13 cellular contexts compared by ENCODE assay signal in the genomic region with DNA sequence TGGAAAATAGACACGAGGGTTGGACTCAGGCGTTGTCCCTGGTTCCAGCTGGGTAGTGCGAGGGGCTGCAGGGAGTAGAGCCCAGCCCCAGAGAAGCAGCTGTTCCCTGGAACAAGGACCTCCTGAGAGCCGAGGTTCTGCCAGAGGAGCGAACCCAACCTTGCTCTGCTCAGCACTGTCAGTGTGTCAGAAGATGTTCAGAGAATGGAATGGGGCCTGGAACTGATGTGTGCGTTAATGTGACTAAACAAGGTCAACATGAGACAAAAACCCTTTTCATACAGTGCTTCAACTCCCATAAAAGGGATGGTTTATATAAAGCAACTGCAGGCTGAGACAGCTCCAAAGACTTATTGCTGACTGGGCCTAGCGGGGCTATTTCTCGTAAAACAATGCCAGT. TPM values are rescaled to one million over a fixed set of nuclear protein-coding genes. Genes with fewer than 3 reads are reported as not detected.
A peak's percentile ranks its signal among the peaks of the same experiment; 100 is the strongest.
DNase-seq lines count a peak whose midpoint lies in the region; ATAC-seq and TF ChIP-seq lines count a peak whose summit lies in the region.
"Had no signal": no experiment of that assay in that cellular context is flagged by ENCODE, and none has a peak within 500 bp of the region (broad histone marks: within the 10 kb centered on the region; RNA-seq: fewer than 3 reads in every experiment).

No MANE protein-coding gene starts in this region.

- H3K9me3 ChIP-seq in Peyer's patch (no peaks in the 10 kb centered on the region), lung (ENCODE audit: control insufficient read depth in 2 of 2, insufficient read depth in 1 of 2, low read length in 1 of 2) (no peaks in the 10 kb centered on the region)

- H3K4me3 ChIP-seq in Peyer's patch: peak overlapping the region in 1 of 4 donors; percentile 41
- no peak overlapping the region for H3K4me3 ChIP-seq in epithelial cell of esophagus (ENCODE audit: low read length)
- H3K4me3 ChIP-seq in lung: no peak overlapping the region

- H3K9me3 Mint-ChIP-seq in activated naive CD8-positive, alpha-beta T cell treated with anti-CD3 and anti-CD28 coated beads for 36 hours: no peaks in the 10 kb centered on the region
- H3K9me3 Mint-ChIP-seq: activated CD8-positive, alpha-beta T cell treated with anti-CD3 and anti-CD28 coated beads for 36 hours; activated naive CD8-positive, alpha-beta T cell treated with anti-CD3 and anti-CD28 coated beads, Interleukin-2, amount 10 ng/mL, durations not matched to agents 7 days and 5 days; CD4-positive, alpha-beta memory T cell had no signal

- H3K27me3 ChIP-seq in Peyer's patch (no peaks in the 10 kb centered on the region), lung (ENCODE audit: control insufficient read depth, insufficient read depth) (no peaks in the 10 kb centered on the region)

- no peaks in the 10 kb centered on the region for H3K4me1 Mint-ChIP-seq in activated naive CD8-positive, alpha-beta T cell treated with anti-CD3 and anti-CD28 coated beads for 36 hours
- H3K4me1 Mint-ChIP-seq: activated naive CD8-positive, alpha-beta T cell treated with anti-CD3 and anti-CD28 coated beads, Interleukin-2, amount 10 ng/mL, durations not matched to agents 7 days and 5 days; CD4-positive, alpha-beta memory T cell; T-helper 17 cell had no signal

- ATAC-seq in lung (ENCODE audit: insufficient read depth, low FRiP score): peak; percentile 16
- no peak for ATAC-seq in activated CD4-positive, CD25-positive, alpha-beta regulatory T cell treated with anti-CD3 and anti-CD28 coated beads, Interleukin-2, amount 50 U/mL, for 24 hours
- ATAC-seq: activated CD8-positive, alpha-beta T cell treated with anti-CD3 and anti-CD28 coated beads for 36 hours; T-helper 17 cell had no signal

- no peak for TF ChIP-seq CTCF in Peyer's patch (IDR thresholded peaks at IDR 0.05)
- no peak for TF ChIP-seq CTCF in epithelial cell of esophagus (IDR thresholded peaks at IDR 0.05; ENCODE audit: insufficient read depth, low read depth, low read length, missing control alignments)
- no peak for TF ChIP-seq CTCF in lung (IDR thresholded peaks at IDR 0.05; ENCODE audit: control extremely low read depth, extremely low read depth)

- no peaks in the 10 kb centered on the region for H3K36me3 Mint-ChIP-seq in activated naive CD8-positive, alpha-beta T cell treated with anti-CD3 and anti-CD28 coated beads for 36 hours
- H3K36me3 Mint-ChIP-seq: activated naive CD8-positive, alpha-beta T cell treated with anti-CD3 and anti-CD28 coated beads, Interleukin-2, amount 10 ng/mL, durations not matched to agents 7 days and 5 days; CD4-positive, alpha-beta memory T cell had no signal

- TF ChIP-seq POLR2A in Peyer's patch (IDR thresholded peaks at IDR 0.05): no peak

- no peak for DNase-seq in Peyer's patch
- DNase-seq in epithelial cell of esophagus (ENCODE audit: low read depth): peak; percentile 44
- no peak for DNase-seq in lung (ENCODE audit: low spot score)
- peak; percentile 51 for DNase-seq in stromal cell of bone marrow (ENCODE audit: low read depth)
- no peak for DNase-seq in stimulated activated naive CD4-positive, alpha-beta T cell (lab: John Stamatoyannopoulos, UW)
- DNase-seq in activated naive CD8-positive, alpha-beta T cell treated with anti-CD3 and anti-CD28 coated beads for 36 hours: no peak
- no peak for DNase-seq in H4 (ENCODE audit: low spot score)
- DNase-seq: activated CD8-positive, alpha-beta T cell treated with anti-CD3 and anti-CD28 coated beads for 36 hours; activated naive CD8-positive, alpha-beta T cell treated with anti-CD3 and anti-CD28 coated beads, Interleukin-2, amount 10 ng/mL, durations not matched to agents 7 days and 5 days; CD4-positive, alpha-beta memory T cell; NCI-H1694; T-helper 17 cell had no signal

- WGBS in lung, 2 donors: 82 to 88% methylated on average over 8 of the region's 8 CpGs

- H3K27ac Mint-ChIP-seq in activated naive CD8-positive, alpha-beta T cell treated with anti-CD3 and anti-CD28 coated beads for 36 hours: no peak overlapping the region
- H3K27ac Mint-ChIP-seq: activated CD8-positive, alpha-beta T cell treated with anti-CD3 and anti-CD28 coated beads for 36 hours; activated naive CD8-positive, alpha-beta T cell treated with anti-CD3 and anti-CD28 coated beads, Interleukin-2, amount 10 ng/mL, durations not matched to agents 7 days and 5 days; T-helper 17 cell had no signal

- no peaks in the 10 kb centered on the region for H3K27me3 Mint-ChIP-seq in activated naive CD8-positive, alpha-beta T cell treated with anti-CD3 and anti-CD28 coated beads for 36 hours
- H3K27me3 Mint-ChIP-seq: activated CD8-positive, alpha-beta T cell treated with anti-CD3 and anti-CD28 coated beads for 36 hours; activated naive CD8-positive, alpha-beta T cell treated with anti-CD3 and anti-CD28 coated beads, Interleukin-2, amount 10 ng/mL, durations not matched to agents 7 days and 5 days; CD4-positive, alpha-beta memory T cell had no signal

- H3K4me3 Mint-ChIP-seq in activated naive CD8-positive, alpha-beta T cell treated with anti-CD3 and anti-CD28 coated beads for 36 hours: no peak overlapping the region
- H3K4me3 Mint-ChIP-seq: activated CD8-positive, alpha-beta T cell treated with anti-CD3 and anti-CD28 coated beads for 36 hours; activated naive CD8-positive, alpha-beta T cell treated with anti-CD3 and anti-CD28 coated beads, Interleukin-2, amount 10 ng/mL, durations not matched to agents 7 days and 5 days; CD4-positive, alpha-beta memory T cell; T-helper 17 cell had no signal

- H3K27ac ChIP-seq in Peyer's patch (peak overlapping the region; percentile 20 to 82 (median 54)), lung (ENCODE audit: low read depth in 1 of 2, low read length in 1 of 2) (peak overlapping the region in 1 of 2 donors; percentile 30)

- H3K36me3 ChIP-seq in Peyer's patch: peaks cover 0 to 23% (median 0%) of the 10 kb centered on the region in 3 donors
- H3K36me3 ChIP-seq in lung (ENCODE audit: control insufficient read depth in 2 of 2, insufficient read depth in 2 of 2, low read length in 2 of 2): peaks cover 0 to 20% of the 10 kb centered on the region in 2 donors

- H3K4me1 ChIP-seq in Peyer's patch: no peaks in the 10 kb centered on the region
- H3K4me1 ChIP-seq in lung (ENCODE audit: control insufficient read depth in 2 of 2, insufficient read depth in 2 of 2, low read length in 2 of 2): peaks cover 3 to 4% of the 10 kb centered on the region in 2 donors

RNA-seq across cellular contexts. Expression of gene HACD2, which starts 35.5 kb away (rescaled TPM):
- total RNA-seq in Peyer's patch: 10 to 100 TPM; 19.8 to 53.6 (median 27.6) TPM
- total RNA-seq in lung: 10 to 100 TPM; 37.8 to 40.7 TPM
- polyA plus RNA-seq in lung: 10 to 100 TPM; 17.1 to 18.6 TPM
- 10 to 100 TPM; 30.7 to 31.0 TPM for total RNA-seq in activated naive CD8-positive, alpha-beta T cell treated with anti-CD3 and anti-CD28 coated beads for 36 hours
- 23.7 and 30.5 TPM in 2 replicates for total RNA-seq in H4 (2014; rRNA removed; shearing (Covaris generic))

Comparison
In these comparisons a context has a peak if more than half of its experiments do, and no peak if none do; other contexts are left out.
1. DNase-seq: peak in epithelial cell of esophagus (single experiment) and stromal cell of bone marrow (single experiment); none in Peyer's patch (0 of 3), lung (single experiment), stimulated activated naive CD4-positive, alpha-beta T cell (0 of 6), activated naive CD8-positive, alpha-beta T cell treated with anti-CD3 and anti-CD28 coated beads for 36 hours (single experiment) and H4 (single experiment).